ENCODE assay signal across 11 cellular contexts in genomic region chr21:38306407-38306806, GRCh38. TPM values are rescaled to one million over a fixed set of nuclear protein-coding genes. Genes with fewer than 3 reads are reported as not detected.
DNase-seq lines count a peak whose midpoint lies in the region.
"Had no signal": no experiment of that assay in that cellular context is flagged by ENCODE, and none has a peak within 500 bp of the region (broad histone marks: within the 10 kb centered on the region; RNA-seq: fewer than 3 reads in every experiment).

No MANE protein-coding gene starts in this region.

- DNase-seq in A172 (ENCODE audit: low spot score) (peak; percentile 85), HCEC 1CT (peak; percentile 94), amniotic epithelial cell (ENCODE audit: low read depth) (peak; percentile 96), kidney glomerular epithelial cell (lab: John Stamatoyannopoulos, UW) (peak; percentile 41), NCI-H1092 (lab: John Stamatoyannopoulos, UW) (no peak), NCI-H1092 treated with DMSO at 0.1 percent for 48 hours (lab: John Stamatoyannopoulos, UW) (no peak), NCI-H1436 (lab: John Stamatoyannopoulos, UW) (no peak), T-helper 9 cell (no peak)
- DNase-seq: activated CD4-positive, alpha-beta T cell treated with anti-CD3 and anti-CD28 coated beads, Interleukin-2, amount 50 U/mL, for 48 hours; SHP77 treated with DMSO at 0.1 percent for 48 hours; small intestine had no signal

RNA-seq across cellular contexts. Expression of gene KCNJ15, which starts 49.6 kb away (rescaled TPM):
- total RNA-seq in A172 (2014; rRNA removed; shearing (Covaris generic)): 0.16 TPM in 1 of 2 replicates, not detected in the other

Comparison
In these comparisons a context has a peak if more than half of its experiments do, and no peak if none do; other contexts are left out.
1. DNase-seq: peak in A172 (single experiment), HCEC 1CT (single experiment), amniotic epithelial cell (single experiment) and kidney glomerular epithelial cell (single experiment); none in NCI-H1092 (single experiment), NCI-H1092 treated with DMSO at 0.1 percent for 48 hours (single experiment), NCI-H1436 (single experiment) and T-helper 9 cell (single experiment).